10 cellular contexts compared by ENCODE assay signal in genomic region chr3:16060945-16061344, GRCh38.
A peak's percentile ranks its signal among the peaks of the same experiment; 100 is the strongest.
DNase-seq lines count a peak whose midpoint lies in the region; ATAC-seq and TF ChIP-seq lines count a peak whose summit lies in the region.
"Had no signal": no experiment of that assay in that cellular context is flagged by ENCODE, and none has a peak within 500 bp of the region (broad histone marks: within the 10 kb centered on the region; RNA-seq: fewer than 3 reads in every experiment).

No MANE protein-coding gene starts in this region.

- ATAC-seq in heart right ventricle (peak in 5 of 8 donors; percentile 6 to 71 (median 27)), HG02763 (IDR thresholded peaks at IDR 0.05; ENCODE audit: unreplicated experiment) (no peak), HG02642 (IDR thresholded peaks at IDR 0.05; ENCODE audit: poor library complexity, unreplicated experiment) (no peak)

- H3K4me3 Mint-ChIP-seq in activated naive CD4-positive, alpha-beta T cell treated with anti-CD3 and anti-CD28 coated beads, Interleukin-2, amount 10 ng/mL, durations not matched to agents 7 days and 5 days, result no peak overlapping the region
- H3K4me3 Mint-ChIP-seq: CD4-positive, CD25-positive, alpha-beta regulatory T cell had no signal

- CTCF ChIA-PET in activated naive CD4-positive, alpha-beta T cell treated with anti-CD3 and anti-CD28 coated beads, Interleukin-2, amount 10 ng/mL, durations not matched to agents 7 days and 5 days (lab: Charles Lee), result no interaction called here

- no peaks in the 10 kb centered on the region for H3K27me3 ChIP-seq in heart right ventricle

- peak; percentile 93 for DNase-seq in AG10803 (ENCODE audit: low read depth)
- peak; percentile 58 for DNase-seq in amniotic stem cell (lab: John Stamatoyannopoulos, UW)
- no peak for DNase-seq in heart right ventricle
- DNase-seq in pons (ENCODE audit: low spot score), result peak; percentile 53
- DNase-seq in activated naive CD4-positive, alpha-beta T cell treated with anti-CD3 and anti-CD28 coated beads, Interleukin-2, amount 10 ng/mL, durations not matched to agents 7 days and 5 days, result no peak
- no peak for DNase-seq in NCI-H446 (lab: John Stamatoyannopoulos, UW)
- DNase-seq: CD4-positive, CD25-positive, alpha-beta regulatory T cell; stimulated activated CD4-positive, alpha-beta T cell treated with anti-CD3 and anti-CD28 coated beads, Interleukin-4, amount 100 ng/mL, for 1 hour had no signal

- no peak overlapping the region; the same call in 1 of the 2 replicates for H3K4me3 ChIP-seq in AG10803 (ENCODE audit: low read length)
- H3K4me3 ChIP-seq in heart right ventricle, result no peak overlapping the region

- peaks cover 23% of the 10 kb centered on the region for H3K27me3 Mint-ChIP-seq in activated naive CD4-positive, alpha-beta T cell treated with anti-CD3 and anti-CD28 coated beads, Interleukin-2, amount 10 ng/mL, durations not matched to agents 7 days and 5 days

- 75 to 79% methylated on average over 1 of the region's 1 CpG for WGBS in heart right ventricle, 2 donors

- intact Hi-C loops in heart right ventricle (cut with DNase I), result loop anchor here in 2 of 10 donors (5.0 kb wide), 3 partner anchors 41 to 429 kb away; no protein-coding TSS in a partner anchor

- TF ChIP-seq CTCF in AG10803 (conservative IDR thresholded peaks at IDR 0.05; ENCODE audit: low read length) (peak; percentile 20), heart right ventricle (IDR thresholded peaks at IDR 0.05) (no peak)

- no peaks in the 10 kb centered on the region for H3K36me3 Mint-ChIP-seq in activated naive CD4-positive, alpha-beta T cell treated with anti-CD3 and anti-CD28 coated beads, Interleukin-2, amount 10 ng/mL, durations not matched to agents 7 days and 5 days
- H3K36me3 Mint-ChIP-seq: CD4-positive, CD25-positive, alpha-beta regulatory T cell had no signal

- no peak overlapping the region for H3K27ac Mint-ChIP-seq in activated naive CD4-positive, alpha-beta T cell treated with anti-CD3 and anti-CD28 coated beads, Interleukin-2, amount 10 ng/mL, durations not matched to agents 7 days and 5 days
- H3K27ac Mint-ChIP-seq: CD4-positive, CD25-positive, alpha-beta regulatory T cell had no signal

- H3K27ac ChIP-seq in heart right ventricle, result peak overlapping the region in 7 of 10 donors; percentile 45 to 79 (median 67)

- no peaks in the 10 kb centered on the region for H3K9me3 ChIP-seq in heart right ventricle

- H3K36me3 ChIP-seq in heart right ventricle, result no peaks in the 10 kb centered on the region

- H3K4me1 Mint-ChIP-seq in activated naive CD4-positive, alpha-beta T cell treated with anti-CD3 and anti-CD28 coated beads, Interleukin-2, amount 10 ng/mL, durations not matched to agents 7 days and 5 days, result no peaks in the 10 kb centered on the region
- H3K4me1 Mint-ChIP-seq: CD4-positive, CD25-positive, alpha-beta regulatory T cell had no signal

- no peaks in the 10 kb centered on the region for H3K9me3 Mint-ChIP-seq in activated naive CD4-positive, alpha-beta T cell treated with anti-CD3 and anti-CD28 coated beads, Interleukin-2, amount 10 ng/mL, durations not matched to agents 7 days and 5 days
- H3K9me3 Mint-ChIP-seq: CD4-positive, CD25-positive, alpha-beta regulatory T cell had no signal

- H3K4me1 ChIP-seq in heart right ventricle, result peaks cover 0 to 47% (median 29%) of the 10 kb centered on the region in 9 donors

Comparison
In these comparisons a context has a peak if more than half of its experiments do, and no peak if none do; other contexts are left out.
1. DNase-seq: peak in AG10803 (single experiment), amniotic stem cell (single experiment) and pons (single experiment); none in heart right ventricle (0 of 2), activated naive CD4-positive, alpha-beta T cell treated with anti-CD3 and anti-CD28 coated beads, Interleukin-2, amount 10 ng/mL, durations not matched to agents 7 days and 5 days (single experiment) and NCI-H446 (0 of 2).
2. ATAC-seq: peak in heart right ventricle (5 of 8); none in HG02763 (single experiment) and HG02642 (single experiment).